ENCODE assay signal across 8 cellular contexts in genomic region chr1:55702064-55702463, GRCh38.
DNase-seq lines count a peak whose midpoint lies in the region; ATAC-seq and TF ChIP-seq lines count a peak whose summit lies in the region.

No MANE protein-coding gene starts in this region.

- no peaks in the 10 kb centered on the region for H3K9me3 ChIP-seq in heart right ventricle

- no peak overlapping the region for H3K27ac ChIP-seq in 22Rv1
- H3K27ac ChIP-seq in heart right ventricle = no peak overlapping the region

- H3K4me1 ChIP-seq in heart right ventricle = no peaks in the 10 kb centered on the region

- no peaks in the 10 kb centered on the region for H3K36me3 ChIP-seq in heart right ventricle

- TF ChIP-seq CTCF in 22Rv1 (IDR thresholded peaks at IDR 0.05) (peak; percentile 84), heart right ventricle (IDR thresholded peaks at IDR 0.05) (peak; percentile 25 to 67 (median 58))

- peak; percentile 84 for ATAC-seq in GM18861 (IDR thresholded peaks at IDR 0.05; ENCODE audit: unreplicated experiment)
- ATAC-seq in HG03342 (IDR thresholded peaks at IDR 0.05; ENCODE audit: unreplicated experiment) = peak; percentile 82
- ATAC-seq in heart right ventricle = peak in 1 of 8 donors; percentile 56
- no peak for ATAC-seq in GM18873 (IDR thresholded peaks at IDR 0.05; ENCODE audit: low FRiP score, unreplicated experiment)

- no peaks in the 10 kb centered on the region for H3K27me3 ChIP-seq in heart right ventricle

- DNase-seq in RPMI8226 = peak; percentile 20
- DNase-seq in heart right ventricle = no peak
- DNase-seq in EL = no peak
- DNase-seq in stimulated activated naive CD4-positive, alpha-beta T cell (lab: John Stamatoyannopoulos, UW) = no peak

- no peak overlapping the region for H3K4me3 ChIP-seq in heart right ventricle

- 73 to 82% methylated on average over 1 of the region's 1 CpG for WGBS in heart right ventricle, 2 donors

- intact Hi-C loops in heart right ventricle (cut with DNase I) = loop anchor here in 1 of 10 donors (10.0 kb wide), 1 partner anchor 873 kb away; the partner anchor contains the start of gene PLPP3
